ENCODE assay signal across 1 cellular context in the genomic region with DNA sequence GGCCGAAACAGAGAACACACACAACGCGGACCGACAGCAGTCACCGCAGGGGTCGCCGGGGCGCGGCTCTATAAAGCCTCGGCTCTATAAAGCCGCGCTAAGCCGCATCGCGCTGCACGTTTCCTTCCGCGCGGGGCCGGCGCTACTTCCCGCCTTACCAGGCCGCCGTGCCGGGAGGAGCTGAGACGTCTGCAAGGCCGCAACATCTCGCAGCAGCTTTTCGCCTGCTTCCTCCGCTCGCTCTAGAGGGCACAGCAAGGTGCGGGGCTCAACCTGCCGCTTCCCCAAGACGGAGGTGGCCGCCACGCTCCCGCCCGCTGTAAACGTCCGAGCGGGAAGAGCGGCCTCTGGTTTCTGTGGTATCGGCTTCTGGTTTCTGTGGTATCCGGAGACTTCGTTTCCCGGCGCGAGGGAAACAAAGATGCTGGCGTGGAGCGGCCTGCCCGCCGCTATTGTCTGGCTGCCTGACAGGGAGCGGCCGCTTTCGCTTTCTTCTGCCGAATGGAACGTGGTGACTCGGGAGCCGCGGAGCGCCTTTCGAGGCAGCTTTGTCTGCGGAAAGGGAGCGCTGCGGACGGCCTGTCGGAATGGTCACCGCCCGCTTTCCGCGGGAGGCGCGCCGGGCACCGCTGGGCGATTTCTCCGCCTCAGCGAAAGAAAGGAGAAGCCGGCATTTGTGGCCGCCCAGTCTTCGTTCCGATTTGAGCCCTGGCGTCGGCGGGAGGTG.
A peak's percentile ranks its signal among the peaks of the same experiment; 100 is the strongest.
TF ChIP-seq lines count a peak whose summit lies in the region.

No MANE protein-coding gene starts in this region.

TF ChIP-seq in HepG2, 621 proteins besides CTCF, POLR2A, EP300 and RAD21 (continued from another document and continues in another):
- TF ChIP-seq ZNF800 (CRISPR knock-in tag; IDR thresholded peaks at IDR 0.05), result no peak
- TF ChIP-seq GATAD2A (CRISPR knock-in tag; IDR thresholded peaks at IDR 0.05), result no peak
- no peak for TF ChIP-seq ZNF891 (CRISPR knock-in tag; IDR thresholded peaks at IDR 0.05)
- peak; percentile 58; the same call in 1 of the 2 replicates for TF ChIP-seq HNRNPL (IDR thresholded peaks at IDR 0.05; ENCODE audit: low read depth, low read length)
- no peak for TF ChIP-seq ZNF460 (CRISPR knock-in tag; IDR thresholded peaks at IDR 0.05; ENCODE audit: borderline replicate concordance)
- no peak for TF ChIP-seq ZFP36 (IDR thresholded peaks at IDR 0.05; ENCODE audit: borderline replicate concordance, low read depth, low read length, partially characterized antibody)
- TF ChIP-seq ZNF598 (CRISPR knock-in tag; IDR thresholded peaks at IDR 0.05; ENCODE audit: borderline replicate concordance), result peak; percentile 60; the same call in 1 of the 2 replicates
- no peak for TF ChIP-seq NKX3-1 (CRISPR knock-in tag; IDR thresholded peaks at IDR 0.05)
- TF ChIP-seq SOX13 (IDR thresholded peaks at IDR 0.05), result no peak
- no peak for TF ChIP-seq SOX13 (CRISPR knock-in tag; conservative IDR thresholded peaks at IDR 0.05 in 1 of 2, IDR thresholded peaks at IDR 0.05 in 1 of 2)
- no peak for TF ChIP-seq ZNF546 (CRISPR knock-in tag; conservative IDR thresholded peaks at IDR 0.05)
- peak; percentile 86 for TF ChIP-seq HNRNPLL (IDR thresholded peaks at IDR 0.05; ENCODE audit: low read depth, low read length, poor library complexity, severe bottlenecking)
- no peak for TF ChIP-seq ZNF746 (CRISPR knock-in tag; IDR thresholded peaks at IDR 0.05)
- TF ChIP-seq GTF2F1 (IDR thresholded peaks at IDR 0.05; ENCODE audit: low read length), result no peak
- TF ChIP-seq MATR3 (CRISPR knock-in tag; IDR thresholded peaks at IDR 0.05), result no peak
- no peak for TF ChIP-seq MLLT10 (CRISPR knock-in tag; IDR thresholded peaks at IDR 0.05)
- TF ChIP-seq DZIP1 (CRISPR knock-in tag; IDR thresholded peaks at IDR 0.05), result no peak
- no peak for TF ChIP-seq LCORL (IDR thresholded peaks at IDR 0.05)
- TF ChIP-seq LCORL (CRISPR knock-in tag; IDR thresholded peaks at IDR 0.05), result no peak
- no peak for TF ChIP-seq THAP7 (CRISPR knock-in tag; IDR thresholded peaks at IDR 0.05)
- peak; percentile 63; the same call in 1 of the 2 replicates for TF ChIP-seq RBFOX2 (IDR thresholded peaks at IDR 0.05; ENCODE audit: low read depth, low read length)
- TF ChIP-seq PLSCR1 (CRISPR knock-in tag; IDR thresholded peaks at IDR 0.05; ENCODE audit: borderline replicate concordance), result no peak
- TF ChIP-seq KDM2A (CRISPR knock-in tag; IDR thresholded peaks at IDR 0.05; ENCODE audit: borderline replicate concordance, low read depth), result peak; percentile 49; the same call in 1 of the 2 replicates
- no peak for TF ChIP-seq TAF15 (IDR thresholded peaks at IDR 0.05; ENCODE audit: low read depth, low read length, poor library complexity, severe bottlenecking)
- no peak for TF ChIP-seq ZNF879 (CRISPR knock-in tag; IDR thresholded peaks at IDR 0.05)
- TF ChIP-seq ZBTB40 (IDR thresholded peaks at IDR 0.05), result no peak
- 0 out of 2 replicates have a peak, but pooled peaks have one; percentile 53 for TF ChIP-seq ZBTB40 (CRISPR knock-in tag; IDR thresholded peaks at IDR 0.05)
- TF ChIP-seq IRX3 (CRISPR knock-in tag; IDR thresholded peaks at IDR 0.05; ENCODE audit: borderline replicate concordance, low read depth), result no peak
- peak; percentile 64 for TF ChIP-seq AGO1 (IDR thresholded peaks at IDR 0.05; ENCODE audit: low read depth, low read length, poor library complexity, severe bottlenecking)
- no peak for TF ChIP-seq ZNF550 (CRISPR knock-in tag; IDR thresholded peaks at IDR 0.05; ENCODE audit: borderline replicate concordance)
- TF ChIP-seq ZFX (CRISPR knock-in tag; IDR thresholded peaks at IDR 0.05; ENCODE audit: low read depth), result 0 out of 2 replicates have a peak, but pooled peaks have one; percentile 36
- no peak for TF ChIP-seq ZNF224 (CRISPR knock-in tag; IDR thresholded peaks at IDR 0.05)
- no peak for TF ChIP-seq ZNF780A (CRISPR knock-in tag; IDR thresholded peaks at IDR 0.05)
- TF ChIP-seq, protein P1, sequence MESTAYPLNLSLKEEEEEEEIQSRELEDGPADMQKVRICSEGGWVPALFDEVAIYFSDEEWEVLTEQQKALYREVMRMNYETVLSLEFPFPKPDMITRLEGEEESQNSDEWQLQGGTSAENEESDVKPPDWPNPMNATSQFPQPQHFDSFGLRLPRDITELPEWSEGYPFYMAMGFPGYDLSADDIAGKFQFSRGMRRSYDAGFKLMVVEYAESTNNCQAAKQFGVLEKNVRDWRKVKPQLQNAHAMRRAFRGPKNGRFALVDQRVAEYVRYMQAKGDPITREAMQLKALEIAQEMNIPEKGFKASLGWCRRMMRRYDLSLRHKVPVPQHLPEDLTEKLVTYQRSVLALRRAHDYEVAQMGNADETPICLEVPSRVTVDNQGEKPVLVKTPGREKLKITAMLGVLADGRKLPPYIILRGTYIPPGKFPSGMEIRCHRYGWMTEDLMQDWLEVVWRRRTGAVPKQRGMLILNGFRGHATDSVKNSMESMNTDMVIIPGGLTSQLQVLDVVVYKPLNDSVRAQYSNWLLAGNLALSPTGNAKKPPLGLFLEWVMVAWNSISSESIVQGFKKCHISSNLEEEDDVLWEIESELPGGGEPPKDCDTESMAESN (CRISPR knock-in tag; conservative IDR thresholded peaks at IDR 0.05), result no peak
- no peak for TF ChIP-seq ZNF724P (CRISPR knock-in tag; IDR thresholded peaks at IDR 0.05; ENCODE audit: borderline replicate concordance)
- no peak for TF ChIP-seq ZNF160 (CRISPR knock-in tag; IDR thresholded peaks at IDR 0.05)
- TF ChIP-seq, protein P2, sequence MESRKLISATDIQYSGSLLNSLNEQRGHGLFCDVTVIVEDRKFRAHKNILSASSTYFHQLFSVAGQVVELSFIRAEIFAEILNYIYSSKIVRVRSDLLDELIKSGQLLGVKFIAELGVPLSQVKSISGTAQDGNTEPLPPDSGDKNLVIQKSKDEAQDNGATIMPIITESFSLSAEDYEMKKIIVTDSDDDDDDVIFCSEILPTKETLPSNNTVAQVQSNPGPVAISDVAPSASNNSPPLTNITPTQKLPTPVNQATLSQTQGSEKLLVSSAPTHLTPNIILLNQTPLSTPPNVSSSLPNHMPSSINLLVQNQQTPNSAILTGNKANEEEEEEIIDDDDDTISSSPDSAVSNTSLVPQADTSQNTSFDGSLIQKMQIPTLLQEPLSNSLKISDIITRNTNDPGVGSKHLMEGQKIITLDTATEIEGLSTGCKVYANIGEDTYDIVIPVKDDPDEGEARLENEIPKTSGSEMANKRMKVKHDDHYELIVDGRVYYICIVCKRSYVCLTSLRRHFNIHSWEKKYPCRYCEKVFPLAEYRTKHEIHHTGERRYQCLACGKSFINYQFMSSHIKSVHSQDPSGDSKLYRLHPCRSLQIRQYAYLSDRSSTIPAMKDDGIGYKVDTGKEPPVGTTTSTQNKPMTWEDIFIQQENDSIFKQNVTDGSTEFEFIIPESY (CRISPR knock-in tag; IDR thresholded peaks at IDR 0.05), result peak; percentile 3; the same call in 1 of the 2 replicates
- peak; percentile 42 for TF ChIP-seq SRSF1 (optimal IDR thresholded peaks at IDR 0.05; ENCODE audit: low read depth, low read length)
- no peak for TF ChIP-seq RAD51 (IDR thresholded peaks at IDR 0.05; ENCODE audit: borderline replicate concordance)
- TF ChIP-seq NR2F6 (IDR thresholded peaks at IDR 0.05), result no peak
- TF ChIP-seq NR2F6 (CRISPR knock-in tag; IDR thresholded peaks at IDR 0.05), result no peak
- 0 out of 2 replicates have a peak, but pooled peaks have one; percentile 28 for TF ChIP-seq ZNF547 (CRISPR knock-in tag; IDR thresholded peaks at IDR 0.05)
- TF ChIP-seq ZNF777 (CRISPR knock-in tag; IDR thresholded peaks at IDR 0.05), result peak; percentile 84
- TF ChIP-seq ZNF296 (CRISPR knock-in tag; conservative IDR thresholded peaks at IDR 0.05), result no peak
